Comparison of ENCODE assay signal across 8 cellular contexts in genomic region chr7:74269757-74270277, GRCh38. TPM values are rescaled to one million over a fixed set of nuclear protein-coding genes. Genes with fewer than 3 reads are reported as not detected.
DNase-seq lines count a peak whose midpoint lies in the region; ATAC-seq and TF ChIP-seq lines count a peak whose summit lies in the region.

No MANE protein-coding gene starts in this region.

- TF ChIP-seq CTCF in epithelial cell of esophagus (IDR thresholded peaks at IDR 0.05; ENCODE audit: insufficient read depth, low read depth, low read length, missing control alignments) = no peak
- TF ChIP-seq CTCF in mucosa of descending colon (IDR thresholded peaks at IDR 0.05) = no peak

- no peaks in the 10 kb centered on the region for H3K4me1 ChIP-seq in mucosa of descending colon (ENCODE audit: low read depth)

- H3K4me3 ChIP-seq in epithelial cell of esophagus (ENCODE audit: low read length) (peak overlapping the region; percentile 62), mucosa of descending colon (peak overlapping the region; percentile 24)

- peak; percentile 48 for ATAC-seq in HG03097 (IDR thresholded peaks at IDR 0.05; ENCODE audit: low FRiP score, unreplicated experiment)
- peak; percentile 80 for ATAC-seq in mucosa of descending colon

- H3K36me3 ChIP-seq in mucosa of descending colon (ENCODE audit: low read depth) = no peaks in the 10 kb centered on the region

- no peaks in the 10 kb centered on the region for H3K9me3 ChIP-seq in mucosa of descending colon

- intact Hi-C loops in mucosa of descending colon (cut with DNase I, micrococcal nuclease) = no loop called here

- DNase-seq in ELR (ENCODE audit: low read depth) = peak; percentile 71
- peak; percentile 94 for DNase-seq in NCI-H69 (lab: John Stamatoyannopoulos, UW)
- peak; percentile 5 for DNase-seq in activated CD8-positive, alpha-beta memory T cell treated with anti-CD3 and anti-CD28 coated beads, Interleukin-2, amount 50 U/mL, for 24 hours (ENCODE audit: extremely low read depth)
- DNase-seq in epithelial cell of esophagus (ENCODE audit: low read depth) = peak; percentile 82
- DNase-seq in mucosa of descending colon = peak; percentile 80 to 85 (median 84)
- peak; percentile 34 to 71 (median 56) for DNase-seq in stimulated activated naive CD4-positive, alpha-beta T cell (lab: John Stamatoyannopoulos, UW)
- DNase-seq in NK-92 (lab: John Stamatoyannopoulos, UW; ENCODE audit: unreplicated experiment) = no peak

RNA-seq across cellular contexts. Expression of gene RFC2, which starts 15.6 kb away (rescaled TPM):
- total RNA-seq in mucosa of descending colon = 10 to 100 TPM; 14.8 to 23.7 (median 15.9) TPM

RNA-seq across cellular contexts. Expression of gene CLIP2, which starts 19.4 kb away (rescaled TPM):
- 10 to 100 TPM; 57.6 to 77.7 (median 67.1) TPM for total RNA-seq in mucosa of descending colon
